In genomic region chr3:47772788-47773187, GRCh38 we compare ENCODE assay signal across 19 cellular contexts.
"Had no signal": no experiment of that assay in that cellular context is flagged by ENCODE, and none has a peak within 500 bp of the region (broad histone marks: within the 10 kb centered on the region; RNA-seq: fewer than 3 reads in every experiment).

No MANE protein-coding gene starts in this region.

- DNase-seq: cerebellar nuclear complex; colonic mucosa; dermis blood vessel endothelial cell; esophagus squamous epithelium; foreskin fibroblast; kidney; left cardiac atrium; left ventricle myocardium inferior; lower lobe of right lung; mesenchymal stem cell; naive B cell; small intestine; stimulated activated CD4-positive, alpha-beta T cell treated with anti-CD3 and anti-CD28 coated beads, Interleukin-4, amount 100 ng/mL, for 1 hour; stimulated activated CD8-positive, alpha-beta memory T cell treated with anti-CD3 and anti-CD28 coated beads, Interleukin-4, amount 100 ng/mL, for 48 hours; stimulated activated naive CD8-positive, alpha-beta T cell treated with anti-CD3 and anti-CD28 coated beads, Interleukin-15, Interleukin-2, amounts not matched to agents 100 U/mL and 50 U/mL, for 24 hours had no signal

- H3K27ac ChIP-seq: colonic mucosa, esophagus squamous epithelium, left ventricle myocardium inferior, lower lobe of right lung, right atrium auricular region, tibial artery had no signal

- H3K4me3 Mint-ChIP-seq: naive B cell; stimulated activated effector memory CD8-positive, alpha-beta T cell treated with anti-CD3 and anti-CD28 coated beads, Interleukin-12 subunit alpha, Interleukin-12 subunit beta, amount 100 ng/mL, for 72 hours had no signal

- H3K27me3 ChIP-seq: colonic mucosa, esophagus squamous epithelium, right atrium auricular region, tibial artery had no signal

- H3K27me3 Mint-ChIP-seq: naive B cell had no signal

- H3K27ac Mint-ChIP-seq: stimulated activated effector memory CD8-positive, alpha-beta T cell treated with anti-CD3 and anti-CD28 coated beads, Interleukin-12 subunit alpha, Interleukin-12 subunit beta, amount 100 ng/mL, for 72 hours had no signal

- H3K4me3 ChIP-seq: colonic mucosa, esophagus squamous epithelium, left ventricle myocardium inferior, lower lobe of right lung, right atrium auricular region, tibial artery had no signal

- H3K9me3 Mint-ChIP-seq: naive B cell; nephron; stimulated activated effector memory CD8-positive, alpha-beta T cell treated with anti-CD3 and anti-CD28 coated beads, Interleukin-12 subunit alpha, Interleukin-12 subunit beta, amount 100 ng/mL, for 72 hours had no signal

- ATAC-seq: left cardiac atrium; lower lobe of right lung; stimulated activated effector memory CD8-positive, alpha-beta T cell treated with anti-CD3 and anti-CD28 coated beads, Interleukin-12 subunit alpha, Interleukin-12 subunit beta, amount 100 ng/mL, for 72 hours; stimulated activated naive CD8-positive, alpha-beta T cell treated with anti-CD3 and anti-CD28 coated beads, Interleukin-15, Interleukin-2, amounts not matched to agents 100 U/mL and 50 U/mL, for 24 hours had no signal

- H3K9me3 ChIP-seq: colonic mucosa, esophagus squamous epithelium, left ventricle myocardium inferior, lower lobe of right lung, right atrium auricular region, tibial artery had no signal

- H3K4me1 ChIP-seq: colonic mucosa, lower lobe of right lung, right atrium auricular region had no signal
